8 cellular contexts compared by ENCODE assay signal in genomic region chr20:60525397-60525796, GRCh38.
"Had no signal": no experiment of that assay in that cellular context is flagged by ENCODE, and none has a peak within 500 bp of the region (broad histone marks: within the 10 kb centered on the region; RNA-seq: fewer than 3 reads in every experiment).

No MANE protein-coding gene starts in this region.

- H3K4me3 ChIP-seq: GM12878 had no signal

- DNase-seq: GDM1, GF-D8 had no signal

- ATAC-seq: GM12878 had no signal

- FAIRE-seq: G401.6, GM12878, GM12891, GM12892, GM18507, GM19239 had no signal
